11 cellular contexts compared by ENCODE assay signal in genomic region chr1:25889470-25889869, GRCh38. TPM values are rescaled to one million over a fixed set of nuclear protein-coding genes. Genes with fewer than 3 reads are reported as not detected.
DNase-seq lines count a peak whose midpoint lies in the region; ATAC-seq, FAIRE-seq and TF ChIP-seq lines count a peak whose summit lies in the region.
"Had no signal": no experiment of that assay in that cellular context is flagged by ENCODE, and none has a peak within 500 bp of the region (broad histone marks: within the 10 kb centered on the region; RNA-seq: fewer than 3 reads in every experiment).

No MANE protein-coding gene starts in this region.

- no peak overlapping the region for H3K4me3 Mint-ChIP-seq in natural killer cell
- H3K4me3 Mint-ChIP-seq in activated T-helper 1 cell treated with anti-CD3 and anti-CD28 coated beads, Interleukin-12 subunit alpha, Interleukin-12 subunit beta, Interleukin-2, Interleukin-4 antibody, amounts not matched to agents 30 ng/mL and 10 ng/mL and 1 ng/mL, durations not matched to agents 14 hours and 24 hours and 36 hours: no peak overlapping the region

- TF ChIP-seq CTCF in AG04450 (IDR thresholded peaks at IDR 0.05; ENCODE audit: low read depth, low read length): peak; percentile 49
- TF ChIP-seq CTCF in astrocyte of the cerebellum (IDR thresholded peaks at IDR 0.05; ENCODE audit: low read depth, low read length, missing control alignments): peak; percentile 33
- TF ChIP-seq CTCF in left lung (IDR thresholded peaks at IDR 0.05): no peak
- TF ChIP-seq CTCF in natural killer cell (IDR thresholded peaks at IDR 0.05): no peak

- no peak overlapping the region for H3K4me3 ChIP-seq in AG04450 (ENCODE audit: low read depth, low read length)
- H3K4me3 ChIP-seq in astrocyte of the cerebellum (ENCODE audit: low read depth, low read length): no peak overlapping the region
- H3K4me3 ChIP-seq in left lung: no peak overlapping the region

- H3K27ac Mint-ChIP-seq in natural killer cell: no peak overlapping the region
- H3K27ac Mint-ChIP-seq in activated T-helper 1 cell treated with anti-CD3 and anti-CD28 coated beads, Interleukin-12 subunit alpha, Interleukin-12 subunit beta, Interleukin-2, Interleukin-4 antibody, amounts not matched to agents 30 ng/mL and 10 ng/mL and 1 ng/mL, durations not matched to agents 14 hours and 24 hours and 36 hours: no peak overlapping the region

- in situ Hi-C loops in astrocyte of the cerebellum (cut with HindIII; ENCODE audit: low sequenced_read_pairs): no loop called here

- no peaks in the 10 kb centered on the region for H3K36me3 Mint-ChIP-seq in natural killer cell
- H3K36me3 Mint-ChIP-seq in activated T-helper 1 cell treated with anti-CD3 and anti-CD28 coated beads, Interleukin-12 subunit alpha, Interleukin-12 subunit beta, Interleukin-2, Interleukin-4 antibody, amounts not matched to agents 30 ng/mL and 10 ng/mL and 1 ng/mL, durations not matched to agents 14 hours and 24 hours and 36 hours (ENCODE audit: low read depth): peaks cover 6% of the 10 kb centered on the region

- no peaks in the 10 kb centered on the region for H3K9me3 ChIP-seq in AG04450 (ENCODE audit: control insufficient read depth, insufficient read depth, low read length)
- H3K9me3 ChIP-seq in left lung: no peaks in the 10 kb centered on the region

- peaks cover 6 to 28% of the 10 kb centered on the region in 2 donors for H3K4me1 ChIP-seq in left lung

- H3K4me1 Mint-ChIP-seq in natural killer cell: no peaks in the 10 kb centered on the region
- no peaks in the 10 kb centered on the region for H3K4me1 Mint-ChIP-seq in activated T-helper 1 cell treated with anti-CD3 and anti-CD28 coated beads, Interleukin-12 subunit alpha, Interleukin-12 subunit beta, Interleukin-2, Interleukin-4 antibody, amounts not matched to agents 30 ng/mL and 10 ng/mL and 1 ng/mL, durations not matched to agents 14 hours and 24 hours and 36 hours (ENCODE audit: low read depth)

- no peaks in the 10 kb centered on the region for H3K27me3 Mint-ChIP-seq in natural killer cell (ENCODE audit: low read depth in 2 of 2)
- H3K27me3 Mint-ChIP-seq in activated T-helper 1 cell treated with anti-CD3 and anti-CD28 coated beads, Interleukin-12 subunit alpha, Interleukin-12 subunit beta, Interleukin-2, Interleukin-4 antibody, amounts not matched to agents 30 ng/mL and 10 ng/mL and 1 ng/mL, durations not matched to agents 14 hours and 24 hours and 36 hours (ENCODE audit: insufficient read depth): no peaks in the 10 kb centered on the region

- intact Hi-C loops in left lung (cut with DNase I) (no loop called here), natural killer cell (cut with micrococcal nuclease) (no loop called here)
- intact Hi-C loops in activated T-helper 1 cell treated with anti-CD3 and anti-CD28 coated beads, Interleukin-12 subunit alpha, Interleukin-12 subunit beta, Interleukin-2, Interleukin-4 antibody, amounts not matched to agents 30 ng/mL and 10 ng/mL and 1 ng/mL, durations not matched to agents 14 hours and 24 hours and 36 hours (cut with micrococcal nuclease): no loop called here

- H3K27me3 ChIP-seq in AG04450 (ENCODE audit: control insufficient read depth, insufficient read depth, low read length): no peaks in the 10 kb centered on the region
- no peaks in the 10 kb centered on the region for H3K27me3 ChIP-seq in left lung

- ATAC-seq in left lung (no peak), HG03175 (IDR thresholded peaks at IDR 0.05; ENCODE audit: unreplicated experiment) (no peak), natural killer cell (no peak), GM21723 (IDR thresholded peaks at IDR 0.05; ENCODE audit: unreplicated experiment) (no peak)

- no peaks in the 10 kb centered on the region for H3K36me3 ChIP-seq in left lung

- FAIRE-seq in HTR-8/SVneo (lab: Jason Lieb, UNC): no peak

- no peaks in the 10 kb centered on the region for H3K9me3 Mint-ChIP-seq in natural killer cell
- no peaks in the 10 kb centered on the region for H3K9me3 Mint-ChIP-seq in activated T-helper 1 cell treated with anti-CD3 and anti-CD28 coated beads, Interleukin-12 subunit alpha, Interleukin-12 subunit beta, Interleukin-2, Interleukin-4 antibody, amounts not matched to agents 30 ng/mL and 10 ng/mL and 1 ng/mL, durations not matched to agents 14 hours and 24 hours and 36 hours

- CTCF ChIA-PET in AG04450 (lab: Charles Lee): interaction anchor here (0.9 kb wide), 1 partner anchor 13 kb away, joined by 3 read pairs; no protein-coding TSS in a partner anchor

- POLR2A ChIA-PET in AG04450 (lab: Yijun Ruan, JAX): interaction anchor here (0.6 to 2.1 kb wide), 2 partner anchors 14 kb away, joined by 3 to 8 read pairs; partner anchors contain the start of gene PAQR7

- DNase-seq in AG04450 (ENCODE audit: low read depth, low spot score): no peak
- DNase-seq in HTR-8/SVneo (ENCODE audit: insufficient read length, low spot score): peak; percentile 47
- DNase-seq in astrocyte of the cerebellum (ENCODE audit: low read depth): no peak
- DNase-seq in left lung: no peak
- no peak for DNase-seq in natural killer cell
- no peak for DNase-seq in activated T-helper 1 cell treated with anti-CD3 and anti-CD28 coated beads, Interleukin-12 subunit alpha, Interleukin-12 subunit beta, Interleukin-2, Interleukin-4 antibody, amounts not matched to agents 30 ng/mL and 10 ng/mL and 1 ng/mL, durations not matched to agents 14 hours and 24 hours and 36 hours (ENCODE audit: low spot score)
- DNase-seq: dermis blood vessel endothelial cell, H7, NCI-H2171 treated with DMSO at 0.1 percent for 48 hours had no signal

- H3K27ac ChIP-seq in AG04450 (ENCODE audit: low read depth, low read length): peak overlapping the region; percentile 39
- H3K27ac ChIP-seq in left lung: peak overlapping the region; percentile 43 to 53

RNA-seq across cellular contexts. Expression of gene PAQR7, which starts 14.0 kb away (rescaled TPM):
- polyA plus RNA-seq in AG04450 (2011; rRNA removed): 10.7 and 11.9 TPM in 2 replicates
- 34.0 and 41.4 TPM in 2 replicates for polyA minus RNA-seq in AG04450 (2011; rRNA and poly(A)+ RNA removed)
- total RNA-seq in left lung (10 to 100 TPM; 11.3 to 15.9 TPM), natural killer cell (1 to 10 TPM; 2.9 to 3.6 (median 3.0) TPM)
- 5.8 and 6.1 TPM in 2 replicates for total RNA-seq in activated T-helper 1 cell treated with anti-CD3 and anti-CD28 coated beads, Interleukin-12 subunit alpha, Interleukin-12 subunit beta, Interleukin-2, Interleukin-4 antibody, amounts not matched to agents 30 ng/mL and 10 ng/mL and 1 ng/mL, durations not matched to agents 14 hours and 24 hours and 36 hours

RNA-seq across cellular contexts. Expression of gene STMN1, which starts 16.7 kb away (rescaled TPM):
- 154 and 176 TPM in 2 replicates for polyA plus RNA-seq in AG04450 (2011; rRNA removed)
- 24.8 and 35.5 TPM in 2 replicates for polyA minus RNA-seq in AG04450 (2011; rRNA and poly(A)+ RNA removed)
- total RNA-seq in left lung (100 to 1,000 TPM in 1 of 2 donors, 10 to 100 TPM in 1; 50.7 to 126 TPM), natural killer cell (10 to 100 TPM; 26.6 to 41.0 (median 35.2) TPM)
- total RNA-seq in activated T-helper 1 cell treated with anti-CD3 and anti-CD28 coated beads, Interleukin-12 subunit alpha, Interleukin-12 subunit beta, Interleukin-2, Interleukin-4 antibody, amounts not matched to agents 30 ng/mL and 10 ng/mL and 1 ng/mL, durations not matched to agents 14 hours and 24 hours and 36 hours: 203 and 205 TPM in 2 replicates

RNA-seq across cellular contexts. Expression of gene AUNIP, which starts 30.2 kb away (rescaled TPM):
- polyA plus RNA-seq in AG04450 (2011; rRNA removed): 0.97 and 1.1 TPM in 2 replicates
- polyA minus RNA-seq in AG04450 (2011; rRNA and poly(A)+ RNA removed): 0.56 and 1.5 TPM in 2 replicates
- total RNA-seq in left lung (1 to 10 TPM in 1 of 2 donors, under 1 TPM in 1; 0.97 to 1.2 TPM), natural killer cell (under 1 TPM; 0.16 to 0.50 (median 0.20) TPM)
- total RNA-seq in activated T-helper 1 cell treated with anti-CD3 and anti-CD28 coated beads, Interleukin-12 subunit alpha, Interleukin-12 subunit beta, Interleukin-2, Interleukin-4 antibody, amounts not matched to agents 30 ng/mL and 10 ng/mL and 1 ng/mL, durations not matched to agents 14 hours and 24 hours and 36 hours: 10.2 and 12.3 TPM in 2 replicates

Comparison
In these comparisons a context has a peak if more than half of its experiments do, and no peak if none do; other contexts are left out.
1. CTCF ChIP-seq: peak in AG04450 (single experiment) and astrocyte of the cerebellum (single experiment); none in left lung (0 of 2) and natural killer cell (single experiment).